14 cellular contexts compared by ENCODE assay signal in genomic region chr16:11683140-11683539, GRCh38. TPM values are rescaled to one million over a fixed set of nuclear protein-coding genes. Genes with fewer than 3 reads are reported as not detected.
DNase-seq lines count a peak whose midpoint lies in the region; ATAC-seq and TF ChIP-seq lines count a peak whose summit lies in the region.
"Had no signal": no experiment of that assay in that cellular context is flagged by ENCODE, and none has a peak within 500 bp of the region (broad histone marks: within the 10 kb centered on the region; RNA-seq: fewer than 3 reads in every experiment).

No MANE protein-coding gene starts in this region.

- TF ChIP-seq POLR2A in GM18505 (IDR thresholded peaks at IDR 0.05; ENCODE audit: borderline replicate concordance, extremely low read depth, insufficient read depth, insufficient read length): no peak

- peaks cover 47% of the 10 kb centered on the region for H3K4me1 Mint-ChIP-seq in activated CD8-positive, alpha-beta T cell treated with anti-CD3 and anti-CD28 coated beads, Interleukin-2, amount 10 ng/mL, durations not matched to agents 7 days and 5 days (ENCODE audit: low read depth)
- H3K4me1 Mint-ChIP-seq in activated CD8-positive, alpha-beta T cell treated with anti-CD3 and anti-CD28 coated beads for 36 hours (ENCODE audit: low read depth): peaks cover 49% of the 10 kb centered on the region
- peaks cover 35% of the 10 kb centered on the region for H3K4me1 Mint-ChIP-seq in T-helper 17 cell
- H3K4me1 Mint-ChIP-seq in stimulated activated effector memory CD8-positive, alpha-beta T cell treated with anti-CD3 and anti-CD28 coated beads, Interleukin-12 subunit alpha, Interleukin-12 subunit beta, amount 100 ng/mL, for 72 hours: peaks cover 37% of the 10 kb centered on the region

- H3K4me3 Mint-ChIP-seq in activated CD8-positive, alpha-beta T cell treated with anti-CD3 and anti-CD28 coated beads, Interleukin-2, amount 10 ng/mL, durations not matched to agents 7 days and 5 days: no peak overlapping the region
- no peak overlapping the region for H3K4me3 Mint-ChIP-seq in activated CD8-positive, alpha-beta T cell treated with anti-CD3 and anti-CD28 coated beads for 36 hours
- H3K4me3 Mint-ChIP-seq in T-helper 17 cell: no peak overlapping the region
- H3K4me3 Mint-ChIP-seq in stimulated activated effector memory CD8-positive, alpha-beta T cell treated with anti-CD3 and anti-CD28 coated beads, Interleukin-12 subunit alpha, Interleukin-12 subunit beta, amount 100 ng/mL, for 72 hours: no peak overlapping the region

- POLR2A ChIA-PET in activated CD8-positive, alpha-beta T cell treated with anti-CD3 and anti-CD28 coated beads, Interleukin-2, amount 10 ng/mL, durations not matched to agents 7 days and 5 days (lab: Charles Lee): no interaction called here
- POLR2A ChIA-PET in activated CD8-positive, alpha-beta T cell treated with anti-CD3 and anti-CD28 coated beads for 36 hours (lab: Charles Lee): interaction anchor here (2.3 kb wide), 1 partner anchor 14 kb away, joined by 7 read pairs; no protein-coding TSS in a partner anchor

- CTCF ChIA-PET in activated CD8-positive, alpha-beta T cell treated with anti-CD3 and anti-CD28 coated beads, Interleukin-2, amount 10 ng/mL, durations not matched to agents 7 days and 5 days (lab: Charles Lee): no interaction called here
- CTCF ChIA-PET in activated CD8-positive, alpha-beta T cell treated with anti-CD3 and anti-CD28 coated beads for 36 hours (lab: Charles Lee): interaction anchor here (1.5 kb wide), 1 partner anchor 15 kb away, joined by 4 read pairs; no protein-coding TSS in a partner anchor

- H3K27ac Mint-ChIP-seq in activated CD8-positive, alpha-beta T cell treated with anti-CD3 and anti-CD28 coated beads, Interleukin-2, amount 10 ng/mL, durations not matched to agents 7 days and 5 days: peak overlapping the region; percentile 11
- no peak overlapping the region for H3K27ac Mint-ChIP-seq in activated CD8-positive, alpha-beta T cell treated with anti-CD3 and anti-CD28 coated beads for 36 hours
- peak overlapping the region; percentile 82 for H3K27ac Mint-ChIP-seq in T-helper 17 cell
- peak overlapping the region; percentile 32 for H3K27ac Mint-ChIP-seq in stimulated activated effector memory CD8-positive, alpha-beta T cell treated with anti-CD3 and anti-CD28 coated beads, Interleukin-12 subunit alpha, Interleukin-12 subunit beta, amount 100 ng/mL, for 72 hours

- no peaks in the 10 kb centered on the region for H3K9me3 ChIP-seq in T-helper 17 cell (ENCODE audit: control insufficient read depth, low read length, poor library complexity, severe bottlenecking)
- H3K9me3 ChIP-seq: A549, tibial artery had no signal

- no peak for DNase-seq in activated CD8-positive, alpha-beta T cell treated with anti-CD3 and anti-CD28 coated beads, Interleukin-2, amount 10 ng/mL, durations not matched to agents 7 days and 5 days
- no peak for DNase-seq in activated CD8-positive, alpha-beta T cell treated with anti-CD3 and anti-CD28 coated beads for 36 hours
- DNase-seq in T-helper 17 cell: no peak
- peak; percentile 53 for DNase-seq in left kidney (ENCODE audit: low read depth, low spot score)
- no peak for DNase-seq in stimulated activated effector memory CD8-positive, alpha-beta T cell treated with anti-CD3 and anti-CD28 coated beads, Interleukin-12 subunit alpha, Interleukin-12 subunit beta, amount 100 ng/mL, for 72 hours (ENCODE audit: low spot score in 2 of 2)
- no peak for DNase-seq in NCI-H2081 treated with DMSO at 0.1 percent for 48 hours (lab: John Stamatoyannopoulos, UW)
- DNase-seq in DMS53 treated with DMSO at 0.1 percent for 48 hours (lab: John Stamatoyannopoulos, UW; ENCODE audit: unreplicated experiment): no peak
- DNase-seq: KG1; NCI-H2029 treated with DMSO at 0.1 percent for 48 hours; NK-92 treated with Interleukin-12 subunit alpha and Interleukin-12 subunit beta, amount 100 ng/mL, for 24 hours; T1000; tibial artery had no signal

- no peak for ATAC-seq in activated CD8-positive, alpha-beta T cell treated with anti-CD3 and anti-CD28 coated beads, Interleukin-2, amount 10 ng/mL, durations not matched to agents 7 days and 5 days
- no peak for ATAC-seq in activated CD8-positive, alpha-beta T cell treated with anti-CD3 and anti-CD28 coated beads for 36 hours
- ATAC-seq in T-helper 17 cell (no peak), GM18505 (IDR thresholded peaks at IDR 0.05; ENCODE audit: unreplicated experiment) (no peak)
- no peak for ATAC-seq in stimulated activated effector memory CD8-positive, alpha-beta T cell treated with anti-CD3 and anti-CD28 coated beads, Interleukin-12 subunit alpha, Interleukin-12 subunit beta, amount 100 ng/mL, for 72 hours
- ATAC-seq: A549 had no signal

- no peaks in the 10 kb centered on the region for H3K9me3 Mint-ChIP-seq in activated CD8-positive, alpha-beta T cell treated with anti-CD3 and anti-CD28 coated beads, Interleukin-2, amount 10 ng/mL, durations not matched to agents 7 days and 5 days (ENCODE audit: insufficient read depth)
- no peaks in the 10 kb centered on the region for H3K9me3 Mint-ChIP-seq in activated CD8-positive, alpha-beta T cell treated with anti-CD3 and anti-CD28 coated beads for 36 hours
- no peaks in the 10 kb centered on the region for H3K9me3 Mint-ChIP-seq in stimulated activated effector memory CD8-positive, alpha-beta T cell treated with anti-CD3 and anti-CD28 coated beads, Interleukin-12 subunit alpha, Interleukin-12 subunit beta, amount 100 ng/mL, for 72 hours

- intact Hi-C loops in activated CD8-positive, alpha-beta T cell treated with anti-CD3 and anti-CD28 coated beads for 36 hours (cut with micrococcal nuclease): no loop called here

- no peaks in the 10 kb centered on the region for H3K27me3 Mint-ChIP-seq in activated CD8-positive, alpha-beta T cell treated with anti-CD3 and anti-CD28 coated beads, Interleukin-2, amount 10 ng/mL, durations not matched to agents 7 days and 5 days (ENCODE audit: low read depth)
- no peaks in the 10 kb centered on the region for H3K27me3 Mint-ChIP-seq in activated CD8-positive, alpha-beta T cell treated with anti-CD3 and anti-CD28 coated beads for 36 hours
- no peaks in the 10 kb centered on the region for H3K27me3 Mint-ChIP-seq in T-helper 17 cell

- TF ChIP-seq CTCF in activated CD8-positive, alpha-beta T cell treated with anti-CD3 and anti-CD28 coated beads for 36 hours (IDR thresholded peaks at IDR 0.05): no peak

- peaks cover 79% of the 10 kb centered on the region for H3K36me3 Mint-ChIP-seq in activated CD8-positive, alpha-beta T cell treated with anti-CD3 and anti-CD28 coated beads, Interleukin-2, amount 10 ng/mL, durations not matched to agents 7 days and 5 days (ENCODE audit: low read depth)
- peaks cover 36% of the 10 kb centered on the region for H3K36me3 Mint-ChIP-seq in activated CD8-positive, alpha-beta T cell treated with anti-CD3 and anti-CD28 coated beads for 36 hours (ENCODE audit: low read depth)
- peaks cover 6% of the 10 kb centered on the region for H3K36me3 Mint-ChIP-seq in T-helper 17 cell (ENCODE audit: low read depth)
- peaks cover 98% of the 10 kb centered on the region for H3K36me3 Mint-ChIP-seq in stimulated activated effector memory CD8-positive, alpha-beta T cell treated with anti-CD3 and anti-CD28 coated beads, Interleukin-12 subunit alpha, Interleukin-12 subunit beta, amount 100 ng/mL, for 72 hours

RNA-seq across cellular contexts. Expression of gene SNN, which starts 14.9 kb away (rescaled TPM):
- 10 to 100 TPM; 27.3 to 28.9 TPM for total RNA-seq in activated CD8-positive, alpha-beta T cell treated with anti-CD3 and anti-CD28 coated beads, Interleukin-2, amount 10 ng/mL, durations not matched to agents 7 days and 5 days
- total RNA-seq in activated CD8-positive, alpha-beta T cell treated with anti-CD3 and anti-CD28 coated beads for 36 hours: 1 to 10 TPM; 8.2 to 9.5 TPM
- 10 to 100 TPM; 27.8 to 89.7 TPM for total RNA-seq in T-helper 17 cell

RNA-seq across cellular contexts. Expression of gene TXNDC11, which starts 59.5 kb away (rescaled TPM):
- total RNA-seq in activated CD8-positive, alpha-beta T cell treated with anti-CD3 and anti-CD28 coated beads, Interleukin-2, amount 10 ng/mL, durations not matched to agents 7 days and 5 days: 10 to 100 TPM; 30.1 to 34.4 TPM
- total RNA-seq in activated CD8-positive, alpha-beta T cell treated with anti-CD3 and anti-CD28 coated beads for 36 hours: 10 to 100 TPM; 21.7 to 24.4 TPM
- total RNA-seq in T-helper 17 cell: 100 to 1,000 TPM in 1 of 2 donors, 10 to 100 TPM in 1; 87.5 to 103 TPM
